In the genomic region with DNA sequence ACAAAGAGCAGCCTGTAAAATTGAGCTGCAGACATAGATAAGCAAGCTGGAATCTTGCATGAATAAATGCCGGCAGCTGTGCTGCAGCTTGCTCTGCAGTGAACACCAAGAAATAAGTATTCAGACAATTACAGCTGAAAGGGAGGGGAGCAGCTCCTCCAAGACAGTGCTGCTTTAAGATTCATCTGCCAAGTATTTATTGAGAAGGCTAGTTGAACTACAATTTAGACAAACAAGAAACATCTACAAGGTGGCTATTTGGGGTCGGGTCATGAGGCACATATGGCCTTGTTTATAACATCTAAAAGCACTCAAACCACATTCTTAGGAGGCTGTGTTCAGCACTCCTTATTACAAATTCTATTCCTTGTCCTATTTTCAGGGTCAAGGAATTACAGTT, we compare ENCODE assay signal across 29 cellular contexts. TPM values are rescaled to one million over a fixed set of nuclear protein-coding genes. Genes with fewer than 3 reads are reported as not detected.
"Had no signal": no experiment of that assay in that cellular context is flagged by ENCODE, and none has a peak within 500 bp of the region (broad histone marks: within the 10 kb centered on the region; RNA-seq: fewer than 3 reads in every experiment).

No MANE protein-coding gene starts in this region.

- H3K36me3 ChIP-seq: ascending aorta, cardiac muscle cell, MG63, SJCRH30, WERI-Rb-1 had no signal

- H3K4me3 Mint-ChIP-seq: activated CD4-positive, alpha-beta memory T cell treated with anti-CD3 and anti-CD28 coated beads, Interleukin-2, amount 10 ng/mL, durations not matched to agents 7 days and 5 days; activated CD8-positive, alpha-beta memory T cell treated with anti-CD3 and anti-CD28 coated beads, Interleukin-2, amount 10 ng/mL, durations not matched to agents 7 days and 5 days; activated naive CD8-positive, alpha-beta T cell treated with anti-CD3 and anti-CD28 coated beads for 36 hours had no signal

- H3K9me3 ChIP-seq: MG63 had no signal

- H3K4me1 ChIP-seq: ascending aorta, SJCRH30 had no signal

- H3K27ac Mint-ChIP-seq: activated CD4-positive, alpha-beta memory T cell treated with anti-CD3 and anti-CD28 coated beads, Interleukin-2, amount 10 ng/mL, durations not matched to agents 7 days and 5 days; activated CD8-positive, alpha-beta memory T cell treated with anti-CD3 and anti-CD28 coated beads, Interleukin-2, amount 10 ng/mL, durations not matched to agents 7 days and 5 days; activated naive CD8-positive, alpha-beta T cell treated with anti-CD3 and anti-CD28 coated beads for 36 hours had no signal

- H3K4me3 ChIP-seq: ascending aorta, cardiac muscle cell, MG63, SJCRH30, SK-N-MC had no signal

- H3K27me3 Mint-ChIP-seq: activated CD4-positive, alpha-beta memory T cell treated with anti-CD3 and anti-CD28 coated beads, Interleukin-2, amount 10 ng/mL, durations not matched to agents 7 days and 5 days; activated CD8-positive, alpha-beta memory T cell treated with anti-CD3 and anti-CD28 coated beads, Interleukin-2, amount 10 ng/mL, durations not matched to agents 7 days and 5 days; activated naive CD8-positive, alpha-beta T cell treated with anti-CD3 and anti-CD28 coated beads for 36 hours had no signal

- DNase-seq: activated CD4-positive, alpha-beta memory T cell treated with anti-CD3 and anti-CD28 coated beads, Interleukin-2, amount 10 ng/mL, durations not matched to agents 7 days and 5 days; activated CD4-positive, alpha-beta T cell treated with anti-CD3 and anti-CD28 coated beads for 1 hour; activated CD4-positive, alpha-beta T cell treated with anti-CD3 and anti-CD28 coated beads for 48 hours; activated CD4-positive, CD25-positive, alpha-beta regulatory T cell; activated CD8-positive, alpha-beta memory T cell treated with anti-CD3 and anti-CD28 coated beads for 24 hours; activated CD8-positive, alpha-beta memory T cell treated with anti-CD3 and anti-CD28 coated beads, Interleukin-2, amount 10 ng/mL, durations not matched to agents 7 days and 5 days; activated CD8-positive, alpha-beta memory T cell treated with anti-CD3 and anti-CD28 coated beads, Interleukin-2, amount 50 U/mL, for 48 hours; activated effector memory CD4-positive, alpha-beta T cell treated with anti-CD3 and anti-CD28 coated beads, Interleukin-2, amount 50 U/mL, for 16 hours; activated naive CD4-positive, alpha-beta T cell; activated naive CD4-positive, alpha-beta T cell treated with anti-CD3 and anti-CD28 coated beads, Interleukin-2, amount 50 U/mL, for 16 hours; activated naive CD8-positive, alpha-beta T cell treated with anti-CD3 and anti-CD28 coated beads for 36 hours; activated T-cell treated with anti-CD3 and anti-CD28 coated beads, Interleukin-2, amount 50 U/mL, for 48 hours; amygdala; Kasumi-1; MG63; NCI-H1048; NCI-H1436 treated with DMSO at 0.1 percent for 48 hours; NCI-H1694 treated with DMSO at 0.1 percent for 48 hours; NCI-H2029; NCI-H345; NCI-H524 treated with DMSO at 0.1 percent for 48 hours; SHP77; SJCRH30; T1000; WERI-Rb-1 had no signal

- H3K27me3 ChIP-seq: ascending aorta, cardiac muscle cell, MG63, SJCRH30 had no signal

- ATAC-seq: activated CD8-positive, alpha-beta memory T cell treated with anti-CD3 and anti-CD28 coated beads, Interleukin-2, amount 10 ng/mL, durations not matched to agents 7 days and 5 days; Panc1 had no signal

- H3K27ac ChIP-seq: ascending aorta, cardiac muscle cell, SJCRH30, SK-N-MC, WERI-Rb-1 had no signal

RNA-seq across cellular contexts. Expression of a gene that starts 34.9 kb away (rescaled TPM):
- total RNA-seq: ascending aorta had no signal
